ENCODE assay signal across 23 cellular contexts in genomic region chr5:87211676-87212075, GRCh38.
"Had no signal": no experiment of that assay in that cellular context is flagged by ENCODE, and none has a peak within 500 bp of the region (broad histone marks: within the 10 kb centered on the region; RNA-seq: fewer than 3 reads in every experiment).

No MANE protein-coding gene starts in this region.

- H3K9me3 ChIP-seq: gastrocnemius medialis, right lobe of liver, thoracic aorta, transverse colon, upper lobe of right lung, uterus had no signal

- DNase-seq: effector CD8-positive, alpha-beta T cell; endodermal cell; foreskin fibroblast; gastrocnemius medialis; head of caudate nucleus; left ventricle myocardium superior; mesenchymal stem cell; midbrain; naive thymus-derived CD4-positive, alpha-beta T cell; right lobe of liver; small intestine; stimulated activated CD4-positive, alpha-beta T cell treated with anti-CD3 and anti-CD28 coated beads, Interleukin-15, amount 100 ng/mL, for 24 hours; stimulated activated CD4-positive, alpha-beta T cell treated with anti-CD3 and anti-CD28 coated beads, Interleukin-2, amount 100 ng/mL, for 48 hours; stimulated activated naive B cell treated with anti-CD40 and anti-IgM and Interleukin-4, amounts not matched to agents 10 μg/mL and 1 μg/mL and 100 μg/mL, for 72 hours; transverse colon; upper lobe of right lung; uterus had no signal

- H3K36me3 ChIP-seq: gastrocnemius medialis, neural progenitor cell, right lobe of liver, thoracic aorta, transverse colon, upper lobe of right lung, uterus had no signal

- H3K27ac ChIP-seq: gastrocnemius medialis, neural progenitor cell, parathyroid adenoma, right lobe of liver, thoracic aorta, transverse colon, upper lobe of right lung, uterus had no signal

- H3K79me2 ChIP-seq: parathyroid adenoma had no signal

- H3K4me2 ChIP-seq: neural progenitor cell had no signal

- ATAC-seq: esophagus mucosa; gastrocnemius medialis; left ventricle myocardium superior; naive thymus-derived CD4-positive, alpha-beta T cell; right lobe of liver; stimulated activated naive B cell treated with anti-CD40 and anti-IgM and Interleukin-4, amounts not matched to agents 10 μg/mL and 1 μg/mL and 100 μg/mL, for 72 hours; upper lobe of right lung had no signal

- H2AFZ ChIP-seq: neural progenitor cell, parathyroid adenoma had no signal

- H3K4me3 ChIP-seq: gastrocnemius medialis, lung, neural progenitor cell, right lobe of liver, thoracic aorta, transverse colon, upper lobe of right lung, uterus had no signal

- FAIRE-seq: keratinocyte, small intestine had no signal

- H3K27me3 ChIP-seq: gastrocnemius medialis, neural progenitor cell, right lobe of liver, transverse colon, upper lobe of right lung, uterus had no signal

- H3K4me1 ChIP-seq: gastrocnemius medialis, neural progenitor cell, parathyroid adenoma, right lobe of liver, upper lobe of right lung, uterus had no signal

- H3K9ac ChIP-seq: neural progenitor cell, parathyroid adenoma had no signal
